ENCODE assay signal across 12 cellular contexts in genomic region chr4:113976937-113977855, GRCh38. TPM values are rescaled to one million over a fixed set of nuclear protein-coding genes. Genes with fewer than 3 reads are reported as not detected.
DNase-seq lines count a peak whose midpoint lies in the region; ATAC-seq, FAIRE-seq and TF ChIP-seq lines count a peak whose summit lies in the region.
"Had no signal": no experiment of that assay in that cellular context is flagged by ENCODE, and none has a peak within 500 bp of the region (broad histone marks: within the 10 kb centered on the region; RNA-seq: fewer than 3 reads in every experiment).

No MANE protein-coding gene starts in this region.

- no peak for DNase-seq in MCF 10A (ENCODE audit: unreplicated experiment)
- DNase-seq in keratinocyte (ENCODE audit: low read depth, low spot score): no peak
- DNase-seq in superior temporal gyrus (ENCODE audit: extremely low spot score): peak; percentile 22
- no peak for DNase-seq in effector memory CD4-positive, alpha-beta T cell
- DNase-seq in SIG-M5 treated with dmso at 0.1 percent for 504 hours (lab: John Stamatoyannopoulos, UW; ENCODE audit: unreplicated experiment): no peak
- no peak for DNase-seq in stimulated activated CD4-positive, alpha-beta T cell treated with anti-CD3 and anti-CD28 coated beads, Interleukin-2, amount 100 ng/mL, for 24 hours
- DNase-seq: GF-D8, NCI-H345 had no signal

- peaks cover 72% of the 10 kb centered on the region for H3K79me2 ChIP-seq in keratinocyte (ENCODE audit: control insufficient read depth, insufficient read depth, low read length)

- peak overlapping the region; percentile 95 for H3K27ac Mint-ChIP-seq in MCF 10A (ENCODE audit: low read depth, unreplicated experiment)
- H3K27ac Mint-ChIP-seq: memory B cell had no signal

- no peaks in the 10 kb centered on the region for H4K20me1 ChIP-seq in keratinocyte (ENCODE audit: control insufficient read depth, extremely low read depth, insufficient read depth, low read length)

- H3K4me1 ChIP-seq in HUES48 (ENCODE audit: control insufficient read depth, insufficient read depth, low read length) (peaks cover 26% of the 10 kb centered on the region), keratinocyte (ENCODE audit: control insufficient read depth, extremely low read depth, insufficient read depth, low read length) (peaks cover 26% of the 10 kb centered on the region)
- peaks cover 7% of the 10 kb centered on the region for H3K4me1 ChIP-seq in effector memory CD4-positive, alpha-beta T cell (ENCODE audit: control insufficient read depth, insufficient read depth, low read length, poor library complexity, severe bottlenecking)

- peaks cover 13% of the 10 kb centered on the region for H3K9me3 Mint-ChIP-seq in MCF 10A (ENCODE audit: unreplicated experiment)

- no peak for TF ChIP-seq CTCF in MCF 10A (IDR thresholded peaks at IDR 0.05; ENCODE audit: unreplicated experiment)
- no peak for TF ChIP-seq CTCF in keratinocyte (optimal IDR thresholded peaks at IDR 0.05 in 1 of 3, IDR thresholded peaks at IDR 0.05 in 1 of 3, conservative IDR thresholded peaks at IDR 0.05 in 1 of 3; ENCODE audit: extremely low read depth in 1 of 3, insufficient read depth in 2 of 3, low read length in 3 of 3)

- H3K36me3 Mint-ChIP-seq in MCF 10A (ENCODE audit: insufficient read depth, unreplicated experiment): peaks cover 17% of the 10 kb centered on the region
- H3K36me3 Mint-ChIP-seq: memory B cell had no signal

- H3K9me3 ChIP-seq in HUES48 (ENCODE audit: control insufficient read depth, insufficient read depth, low read length) (no peaks in the 10 kb centered on the region; the same call in 1 of the 2 replicates), keratinocyte (ENCODE audit: control insufficient read depth, low read depth, low read length) (no peaks in the 10 kb centered on the region)
- H3K9me3 ChIP-seq in effector memory CD4-positive, alpha-beta T cell (ENCODE audit: control insufficient read depth, low read length): no peaks in the 10 kb centered on the region

- H2AFZ ChIP-seq in keratinocyte (ENCODE audit: control insufficient read depth, low read length): no peak overlapping the region

- H3K27me3 ChIP-seq in HUES48 (ENCODE audit: control insufficient read depth, insufficient read depth, low read length) (peaks cover 15% of the 10 kb centered on the region), keratinocyte (ENCODE audit: control insufficient read depth, extremely low read depth, insufficient read depth, low read length) (no peaks in the 10 kb centered on the region)
- H3K27me3 ChIP-seq in effector memory CD4-positive, alpha-beta T cell (replicated peaks; ENCODE audit: control insufficient read depth, insufficient read depth, low read length, poor library complexity, severe bottlenecking): peaks cover 25% of the 10 kb centered on the region

- H3K4me3 ChIP-seq in HUES48 (ENCODE audit: low read depth, low read length) (peak overlapping the region; percentile 99; the same call in 1 of the 2 replicates), keratinocyte (ENCODE audit: control insufficient read depth in 2 of 3, extremely low read depth in 1 of 3, insufficient read depth in 2 of 3, low read depth in 1 of 3, low read length in 3 of 3) (peak overlapping the region; percentile 77 to 85 (median 84))
- H3K4me3 ChIP-seq in effector memory CD4-positive, alpha-beta T cell (ENCODE audit: insufficient read depth, low read depth, low read length, poor library complexity, severe bottlenecking): no peak overlapping the region

- H3K4me2 ChIP-seq in keratinocyte (ENCODE audit: control insufficient read depth, extremely low read depth, insufficient read depth, low read depth, low read length): peak overlapping the region; percentile 69

- dilution Hi-C loops in keratinocyte (cut with MboI; ENCODE audit: extremely low pct_ligation_motif_present, low sequenced_read_pairs): no loop called here

- ATAC-seq in HG03039 (IDR thresholded peaks at IDR 0.05; ENCODE audit: unreplicated experiment): no peak

- H3K27ac ChIP-seq in HUES48 (ENCODE audit: low read depth, low read length): no peak overlapping the region
- peak overlapping the region; percentile 93 for H3K27ac ChIP-seq in keratinocyte (ENCODE audit: control insufficient read depth, insufficient read depth, low read length)
- no peak overlapping the region for H3K27ac ChIP-seq in effector memory CD4-positive, alpha-beta T cell (ENCODE audit: insufficient read depth, low read length, poor library complexity, severe bottlenecking)

- BruUV-seq in MCF 10A (replicated peaks; lab: Mats Ljungman, UMichigan): no TSS peak

- peaks cover 30% of the 10 kb centered on the region for H3K4me1 Mint-ChIP-seq in MCF 10A (ENCODE audit: insufficient read depth, unreplicated experiment)

- H3K9ac ChIP-seq in HUES48 (ENCODE audit: low read depth, low read length): no peak overlapping the region
- peak overlapping the region; percentile 91 for H3K9ac ChIP-seq in keratinocyte (ENCODE audit: control insufficient read depth, extremely low read depth, insufficient read depth, low read length)

- H3K9me1 ChIP-seq in keratinocyte (ENCODE audit: control insufficient read depth, extremely low read depth, insufficient read depth, low read length): no peaks in the 10 kb centered on the region

- CTCF ChIA-PET in MCF 10A (lab: Yijun Ruan, JAX): interaction anchor here (1.5 to 1.6 kb wide), 2 partner anchors 14 to 44 kb away, joined by 3 to 7 read pairs; no protein-coding TSS in a partner anchor

- peak; percentile 32 for FAIRE-seq in keratinocyte (lab: Jason Lieb, UNC)
- FAIRE-seq: colon had no signal

- H3K27me3 Mint-ChIP-seq in MCF 10A (ENCODE audit: insufficient read depth, unreplicated experiment): no peaks in the 10 kb centered on the region

- POLR2A ChIA-PET in MCF 10A (lab: Yijun Ruan, JAX): interaction anchor here (0.6 to 6.1 kb wide), 18 partner anchors 8 to 531 kb away, joined by 3 to 125 read pairs (median 5); no protein-coding TSS in a partner anchor

- intact Hi-C loops in MCF 10A (cut with micrococcal nuclease): loop anchor here (5.0 kb wide), 4 partner anchors 80 to 585 kb away; no protein-coding TSS in a partner anchor

- H3K36me3 ChIP-seq in HUES48 (ENCODE audit: control insufficient read depth, insufficient read depth, low read length) (no peaks in the 10 kb centered on the region), keratinocyte (ENCODE audit: control insufficient read depth in 2 of 2, extremely low read depth in 1 of 2, insufficient read depth in 2 of 2, low read length in 2 of 2) (peaks cover 0 to 3% of the 10 kb centered on the region in 2 experiments)
- no peaks in the 10 kb centered on the region for H3K36me3 ChIP-seq in effector memory CD4-positive, alpha-beta T cell (ENCODE audit: control insufficient read depth, insufficient read depth, low read length)

- peak overlapping the region; percentile 94 for H3K4me3 Mint-ChIP-seq in MCF 10A (ENCODE audit: unreplicated experiment)
- H3K4me3 Mint-ChIP-seq: memory B cell had no signal

RNA-seq across cellular contexts. Expression of gene ARSJ, which starts 2.3 kb away (rescaled TPM):
- 36.2 and 50.7 TPM in 2 replicates for total RNA-seq in MCF 10A (2022)
- 11.5 to 15.7 TPM (median 13.8 TPM) in 3 replicates for polyA plus RNA-seq in keratinocyte
- polyA plus RNA-seq in keratinocyte (2011; ENCODE audit: low read depth): 2.1 TPM
- polyA plus RNA-seq in keratinocyte (2011; cell fraction: cytosol; rRNA removed): 6.3 and 9.0 TPM in 2 replicates
- 21.0 and 23.7 TPM in 2 replicates for polyA plus RNA-seq in keratinocyte (2011; cell fraction: nucleus; rRNA removed)
- 3.8 and 11.3 TPM in 2 replicates for polyA plus RNA-seq in keratinocyte (2012; ENCODE audit: low replicate concordance)
- 10.3 to 16.2 TPM (median 15.2 TPM) in 3 replicates for polyA minus RNA-seq in keratinocyte
- polyA minus RNA-seq in keratinocyte (2011; cell fraction: cytosol; rRNA and poly(A)+ RNA removed): 10.7 TPM
- polyA minus RNA-seq in keratinocyte (2011; cell fraction: nucleus; rRNA and poly(A)+ RNA removed): 24.1 and 43.1 TPM in 2 replicates
